26 cellular contexts compared by ENCODE assay signal in genomic region chr2:40316631-40317030, GRCh38.
"Had no signal": no experiment of that assay in that cellular context is flagged by ENCODE, and none has a peak within 500 bp of the region (broad histone marks: within the 10 kb centered on the region; RNA-seq: fewer than 3 reads in every experiment).

No MANE protein-coding gene starts in this region.

- H3K4me1 ChIP-seq: gastrocnemius medialis, psoas muscle, testis had no signal

- H3K27ac Mint-ChIP-seq: activated CD8-positive, alpha-beta T cell treated with anti-CD3 and anti-CD28 coated beads, Interleukin-2, amount 10 ng/mL, durations not matched to agents 7 days and 5 days; activated naive CD8-positive, alpha-beta T cell treated with anti-CD3 and anti-CD28 coated beads, Interleukin-2, amount 50 U/mL, for 24 hours; activated T-helper 1 cell treated with anti-CD3 and anti-CD28 coated beads, Interleukin-12 subunit alpha, Interleukin-12 subunit beta, Interleukin-2, Interleukin-4 antibody, amounts not matched to agents 30 ng/mL and 10 ng/mL and 1 ng/mL, durations not matched to agents 14 hours and 24 hours and 36 hours; naive thymus-derived CD8-positive, alpha-beta T cell; stimulated activated memory B cell treated with anti-CD40 and anti-IgM and Interleukin-4, amounts not matched to agents 10 μg/mL and 1 μg/mL and 100 μg/mL, for 72 hours had no signal

- H3K9me3 ChIP-seq: ascending aorta, ovary, psoas muscle, testis had no signal

- DNase-seq: activated CD4-positive, alpha-beta T cell treated with anti-CD3 and anti-CD28 coated beads for 1 hour; activated CD4-positive, alpha-beta T cell treated with anti-CD3 and anti-CD28 coated beads, Interleukin-2, amount 50 U/mL, for 1 hour; activated CD8-positive, alpha-beta T cell treated with anti-CD3 and anti-CD28 coated beads, Interleukin-2, amount 10 ng/mL, durations not matched to agents 7 days and 5 days; activated gamma-delta T cell; activated naive CD4-positive, alpha-beta T cell treated with anti-CD3 and anti-CD28 coated beads, Interleukin-2, amount 50 U/mL, for 16 hours; activated naive CD8-positive, alpha-beta T cell treated with anti-CD3 and anti-CD28 coated beads, Interleukin-2, amount 50 U/mL, for 24 hours; brain microvascular endothelial cell; caudate nucleus; dermis blood vessel endothelial cell; effector CD8-positive, alpha-beta T cell; gastrocnemius medialis; head of caudate nucleus; mesendoderm; naive thymus-derived CD8-positive, alpha-beta T cell; ovary; psoas muscle; right cardiac atrium; stimulated activated CD4-positive, alpha-beta T cell treated with anti-CD3 and anti-CD28 coated beads, Interleukin-1b, Interleukin-23, amount 100 ng/mL, for 48 hours; T-helper 1 cell; testis; trophoblast cell; WERI-Rb-1 had no signal

- H3K27me3 ChIP-seq: ascending aorta, brain microvascular endothelial cell, gastrocnemius medialis, ovary, testis had no signal

- H3K27ac ChIP-seq: ascending aorta, brain microvascular endothelial cell, gastrocnemius medialis, ovary, psoas muscle, skin epidermis, testis, WERI-Rb-1 had no signal

- H3K4me1 Mint-ChIP-seq: activated naive CD8-positive, alpha-beta T cell treated with anti-CD3 and anti-CD28 coated beads, Interleukin-2, amount 50 U/mL, for 24 hours; naive thymus-derived CD8-positive, alpha-beta T cell; stimulated activated memory B cell treated with anti-CD40 and anti-IgM and Interleukin-4, amounts not matched to agents 10 μg/mL and 1 μg/mL and 100 μg/mL, for 72 hours had no signal

- H3K27me3 Mint-ChIP-seq: activated naive CD8-positive, alpha-beta T cell treated with anti-CD3 and anti-CD28 coated beads, Interleukin-2, amount 50 U/mL, for 24 hours; stimulated activated memory B cell treated with anti-CD40 and anti-IgM and Interleukin-4, amounts not matched to agents 10 μg/mL and 1 μg/mL and 100 μg/mL, for 72 hours had no signal

- ATAC-seq: activated CD8-positive, alpha-beta T cell treated with anti-CD3 and anti-CD28 coated beads, Interleukin-2, amount 10 ng/mL, durations not matched to agents 7 days and 5 days; activated naive CD8-positive, alpha-beta T cell treated with anti-CD3 and anti-CD28 coated beads, Interleukin-2, amount 50 U/mL, for 24 hours; gastrocnemius medialis; naive thymus-derived CD8-positive, alpha-beta T cell; psoas muscle; stimulated activated memory B cell treated with anti-CD40 and anti-IgM and Interleukin-4, amounts not matched to agents 10 μg/mL and 1 μg/mL and 100 μg/mL, for 72 hours had no signal

- H3K9me3 Mint-ChIP-seq: activated T-helper 1 cell treated with anti-CD3 and anti-CD28 coated beads, Interleukin-12 subunit alpha, Interleukin-12 subunit beta, Interleukin-2, Interleukin-4 antibody, amounts not matched to agents 30 ng/mL and 10 ng/mL and 1 ng/mL, durations not matched to agents 14 hours and 24 hours and 36 hours; stimulated activated memory B cell treated with anti-CD40 and anti-IgM and Interleukin-4, amounts not matched to agents 10 μg/mL and 1 μg/mL and 100 μg/mL, for 72 hours had no signal

- H3K36me3 ChIP-seq: ascending aorta, brain microvascular endothelial cell, gastrocnemius medialis, ovary, WERI-Rb-1 had no signal

- H3K36me3 Mint-ChIP-seq: naive thymus-derived CD8-positive, alpha-beta T cell; stimulated activated memory B cell treated with anti-CD40 and anti-IgM and Interleukin-4, amounts not matched to agents 10 μg/mL and 1 μg/mL and 100 μg/mL, for 72 hours had no signal

- H3K4me3 ChIP-seq: ascending aorta, gastrocnemius medialis, ovary, psoas muscle, skin epidermis, testis had no signal

- H3K4me3 Mint-ChIP-seq: activated CD8-positive, alpha-beta T cell treated with anti-CD3 and anti-CD28 coated beads, Interleukin-2, amount 10 ng/mL, durations not matched to agents 7 days and 5 days; activated naive CD8-positive, alpha-beta T cell treated with anti-CD3 and anti-CD28 coated beads, Interleukin-2, amount 50 U/mL, for 24 hours; activated T-helper 1 cell treated with anti-CD3 and anti-CD28 coated beads, Interleukin-12 subunit alpha, Interleukin-12 subunit beta, Interleukin-2, Interleukin-4 antibody, amounts not matched to agents 30 ng/mL and 10 ng/mL and 1 ng/mL, durations not matched to agents 14 hours and 24 hours and 36 hours; naive thymus-derived CD8-positive, alpha-beta T cell; stimulated activated memory B cell treated with anti-CD40 and anti-IgM and Interleukin-4, amounts not matched to agents 10 μg/mL and 1 μg/mL and 100 μg/mL, for 72 hours had no signal
